12 cellular contexts compared by ENCODE assay signal in the genomic region with DNA sequence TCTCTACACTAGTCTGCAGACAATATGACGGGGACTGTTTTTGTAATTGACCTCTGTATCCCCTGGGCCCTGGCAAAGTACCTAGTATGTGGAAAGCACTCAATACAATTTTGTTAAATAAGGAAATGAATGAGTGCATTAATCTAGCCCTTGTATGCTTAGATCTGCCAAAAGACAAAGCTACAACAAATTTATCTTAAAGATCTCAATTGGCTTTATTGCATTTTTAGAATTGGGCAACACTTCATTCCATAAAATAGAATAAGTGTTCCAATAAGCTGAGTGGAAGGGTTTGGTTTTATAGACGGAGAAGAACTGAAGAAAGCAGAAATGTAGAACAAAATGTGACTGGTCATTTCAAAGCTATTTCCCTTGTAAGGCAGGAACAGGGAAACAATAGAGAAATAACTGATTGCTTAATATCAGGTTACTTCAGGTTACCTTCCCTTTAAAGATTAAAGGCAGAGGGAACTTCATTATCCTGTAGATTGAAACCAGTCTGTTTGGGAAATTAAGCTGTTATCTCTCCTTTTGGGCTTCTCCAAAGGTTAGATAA.
A peak's percentile ranks its signal among the peaks of the same experiment; 100 is the strongest.
DNase-seq lines count a peak whose midpoint lies in the region; ATAC-seq and TF ChIP-seq lines count a peak whose summit lies in the region.
"Had no signal": no experiment of that assay in that cellular context is flagged by ENCODE, and none has a peak within 500 bp of the region (broad histone marks: within the 10 kb centered on the region; RNA-seq: fewer than 3 reads in every experiment).

No MANE protein-coding gene starts in this region.

- WGBS in adrenal gland, 4 donors, result 41 to 61% (median 47%) methylated on average over 2 of the region's 2 CpGs

- H3K27ac ChIP-seq in subcutaneous abdominal adipose tissue (ENCODE audit: low read depth, low read length), result peak overlapping the region; percentile 78
- peak overlapping the region in 1 of 5 donors; percentile 9 for H3K27ac ChIP-seq in adrenal gland
- H3K27ac ChIP-seq: uterus had no signal

- H3K9ac ChIP-seq in subcutaneous abdominal adipose tissue (ENCODE audit: low read length in 5 of 5), result peak overlapping the region in 2 of 5 donors; percentile 28 to 38

- no peak for TF ChIP-seq POLR2A in adrenal gland (IDR thresholded peaks at IDR 0.05)

- intact Hi-C loops in adrenal gland (cut with DNase I), result no loop called here

- no peaks in the 10 kb centered on the region for H3K36me3 ChIP-seq in subcutaneous abdominal adipose tissue (ENCODE audit: control insufficient read depth in 5 of 5, insufficient read depth in 5 of 5, low read length in 5 of 5)
- H3K36me3 ChIP-seq in adrenal gland (replicated peaks in 1 of 2), result no peaks in the 10 kb centered on the region
- H3K36me3 ChIP-seq: uterus had no signal

- no peaks in the 10 kb centered on the region for H3K9me3 ChIP-seq in subcutaneous abdominal adipose tissue (ENCODE audit: control insufficient read depth in 5 of 5, low read length in 5 of 5)
- H3K9me3 ChIP-seq in adrenal gland (replicated peaks in 1 of 3), result no peaks in the 10 kb centered on the region
- H3K9me3 ChIP-seq: uterus had no signal

- peak; percentile 81 for DNase-seq in HCEC 1CT
- peak; percentile 94 for DNase-seq in fibroblast of pulmonary artery (ENCODE audit: low read depth)
- no peak for DNase-seq in globus pallidus (ENCODE audit: low spot score)
- no peak for DNase-seq in adrenal gland
- DNase-seq: activated B cell treated with CpG ODN at 0.5 μM for 24 hours, DMS79, NCI-H187, uterus had no signal

- TF ChIP-seq CTCF in fibroblast of pulmonary artery (IDR thresholded peaks at IDR 0.05; ENCODE audit: low read length, missing control alignments) (no peak), adrenal gland (IDR thresholded peaks at IDR 0.05) (no peak)

- peak; percentile 69 for ATAC-seq in SK-N-SH treated with all-trans-retinoic acid at 6 μM for 48 hours
- no peak for ATAC-seq in HG02981 (IDR thresholded peaks at IDR 0.05; ENCODE audit: unreplicated experiment)

- H3K4me3 ChIP-seq in fibroblast of pulmonary artery (replicated peaks; ENCODE audit: low read depth, low read length), result no peak overlapping the region
- peak overlapping the region in 2 of 5 donors; percentile 22 to 31 for H3K4me3 ChIP-seq in subcutaneous abdominal adipose tissue (ENCODE audit: low read depth in 1 of 5, low read length in 5 of 5)
- H3K4me3 ChIP-seq in adrenal gland, result no peak overlapping the region
- H3K4me3 ChIP-seq: coronary artery, uterus had no signal

- no peaks in the 10 kb centered on the region for H3K27me3 ChIP-seq in subcutaneous abdominal adipose tissue (ENCODE audit: control insufficient read depth in 5 of 5, insufficient read depth in 4 of 5, low read length in 5 of 5)
- H3K27me3 ChIP-seq in adrenal gland, result no peaks in the 10 kb centered on the region
- H3K27me3 ChIP-seq: uterus had no signal

- H3K4me1 ChIP-seq in subcutaneous abdominal adipose tissue (ENCODE audit: control insufficient read depth in 5 of 5, insufficient read depth in 5 of 5, low read length in 5 of 5) (peaks cover 0 to 27% (median 14%) of the 10 kb centered on the region in 5 donors), adrenal gland (replicated peaks in 1 of 2) (no peaks in the 10 kb centered on the region)
- H3K4me1 ChIP-seq: uterus had no signal

TF ChIP-seq in SK-N-SH treated with all-trans-retinoic acid at 6 μM for 48 hours, 23 proteins besides CTCF, POLR2A, EP300 and RAD21:
- TF ChIP-seq ISL1 (CRISPR knock-in tag; IDR thresholded peaks at IDR 0.05), result peak; percentile 79
- no peak for TF ChIP-seq CSDC2 (CRISPR knock-in tag; IDR thresholded peaks at IDR 0.05)
- no peak for TF ChIP-seq GLIS3 (CRISPR knock-in tag; IDR thresholded peaks at IDR 0.05)

Comparison
In these comparisons a context has a peak if more than half of its experiments do, and no peak if none do; other contexts are left out.
1. DNase-seq: peak in HCEC 1CT (single experiment) and fibroblast of pulmonary artery (single experiment); none in globus pallidus (single experiment) and adrenal gland (0 of 7).